In the genomic region with DNA sequence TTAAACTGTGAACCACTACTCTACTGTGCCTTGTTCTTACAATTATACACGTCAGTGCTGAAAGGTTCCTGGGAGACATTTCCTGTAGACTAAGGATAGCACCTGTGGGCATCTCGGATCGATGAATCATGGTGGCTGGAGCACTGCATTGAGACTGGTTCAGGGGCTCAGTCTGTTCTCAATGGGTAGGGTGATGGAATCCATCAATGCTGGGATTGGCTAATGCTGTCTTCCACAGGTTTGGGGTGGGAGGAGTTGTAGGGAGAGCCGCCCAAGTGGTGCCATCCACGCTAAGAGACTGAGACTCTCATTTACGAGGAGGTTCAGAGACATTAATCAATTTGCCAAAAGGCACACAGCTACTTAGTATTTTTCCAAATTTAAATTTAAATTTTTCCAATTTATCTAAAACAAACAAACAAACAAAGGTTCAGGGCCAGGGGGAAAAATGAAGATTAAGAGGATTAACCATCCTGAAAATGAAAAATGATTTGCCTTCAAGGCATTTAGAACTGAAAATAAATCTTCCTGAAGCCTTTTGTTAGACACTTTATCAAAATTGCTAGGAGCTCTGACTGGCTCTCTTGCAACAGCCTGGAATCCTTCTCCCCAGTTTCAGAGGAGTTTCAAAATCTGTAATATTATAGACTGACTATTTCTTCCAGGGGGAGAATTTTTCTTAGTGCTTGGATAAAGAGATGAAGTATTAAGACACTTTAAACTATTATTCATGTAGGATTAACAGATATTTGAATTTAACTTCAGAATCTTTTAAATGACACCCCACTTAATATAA, we compare ENCODE assay signal across 19 cellular contexts.
DNase-seq lines count a peak whose midpoint lies in the region; ATAC-seq and TF ChIP-seq lines count a peak whose summit lies in the region.
"Had no signal": no experiment of that assay in that cellular context is flagged by ENCODE, and none has a peak within 500 bp of the region (broad histone marks: within the 10 kb centered on the region; RNA-seq: fewer than 3 reads in every experiment).

No MANE protein-coding gene starts in this region.

- no peaks in the 10 kb centered on the region for H3K36me3 ChIP-seq in GM23338 (ENCODE audit: insufficient read depth)
- H3K36me3 ChIP-seq: BLaER1 had no signal

- no peaks in the 10 kb centered on the region for H3K9me3 Mint-ChIP-seq in GM23338
- H3K9me3 Mint-ChIP-seq in WTC11 = no peaks in the 10 kb centered on the region
- no peaks in the 10 kb centered on the region for H3K9me3 Mint-ChIP-seq in MCF 10A (ENCODE audit: unreplicated experiment)
- H3K9me3 Mint-ChIP-seq: CD14-positive monocyte, HFFc6 had no signal

- no peak overlapping the region for H3K4me3 Mint-ChIP-seq in GM23338
- no peak overlapping the region for H3K4me3 Mint-ChIP-seq in WTC11
- H3K4me3 Mint-ChIP-seq in MCF 10A (ENCODE audit: unreplicated experiment) = no peak overlapping the region
- H3K4me3 Mint-ChIP-seq: CD14-positive monocyte; CD4-positive, alpha-beta memory T cell; HFFc6 had no signal

- no peaks in the 10 kb centered on the region; the same call in 2 of the 3 replicates for H3K36me3 Mint-ChIP-seq in GM23338 (ENCODE audit: low read depth)
- H3K36me3 Mint-ChIP-seq in WTC11 = no peaks in the 10 kb centered on the region
- H3K36me3 Mint-ChIP-seq in MCF 10A (ENCODE audit: insufficient read depth, unreplicated experiment) = no peaks in the 10 kb centered on the region
- H3K36me3 Mint-ChIP-seq: CD14-positive monocyte; CD4-positive, alpha-beta memory T cell had no signal

- no peak overlapping the region for H3K27ac Mint-ChIP-seq in GM23338
- H3K27ac Mint-ChIP-seq in WTC11 = no peak overlapping the region
- H3K27ac Mint-ChIP-seq in MCF 10A (ENCODE audit: low read depth, unreplicated experiment) = no peak overlapping the region
- H3K27ac Mint-ChIP-seq: CD4-positive, alpha-beta memory T cell; HFFc6 had no signal

- no peak overlapping the region for H2AFZ ChIP-seq in GM23338

- ATAC-seq in GM23338 (peak; percentile 54), WTC11 (peak; percentile 74), omental fat pad (ENCODE audit: low FRiP score) (peak; percentile 54), HG03571 (IDR thresholded peaks at IDR 0.05; ENCODE audit: unreplicated experiment) (no peak), HG02884 (IDR thresholded peaks at IDR 0.05; ENCODE audit: unreplicated experiment) (no peak)
- ATAC-seq: HCT116 had no signal

- no peak overlapping the region for H3K27ac ChIP-seq in GM23338 (ENCODE audit: low read depth)
- H3K27ac ChIP-seq: BLaER1 had no signal

- H3K4me1 ChIP-seq in GM23338 (ENCODE audit: insufficient read depth) = peaks cover 20% of the 10 kb centered on the region
- H3K4me1 ChIP-seq: BLaER1 had no signal

- POLR2A ChIA-PET in WTC11 (lab: Charles Lee) (interaction anchor here (0.9 kb wide), 1 partner anchor 12 kb away, joined by 3 read pairs; no protein-coding TSS in a partner anchor), MCF 10A (lab: Yijun Ruan, JAX) (no interaction called here)

- no peak for TF ChIP-seq CTCF in GM23338 (conservative IDR thresholded peaks at IDR 0.05; ENCODE audit: low read depth in 2 of 2)
- no peak for TF ChIP-seq CTCF in WTC11 (IDR thresholded peaks at IDR 0.05)
- no peak for TF ChIP-seq CTCF in fibroblast of pulmonary artery (IDR thresholded peaks at IDR 0.05; ENCODE audit: low read length, missing control alignments)
- no peak for TF ChIP-seq CTCF in omental fat pad (IDR thresholded peaks at IDR 0.05)
- no peak for TF ChIP-seq CTCF in MCF 10A (IDR thresholded peaks at IDR 0.05; ENCODE audit: unreplicated experiment)

- H3K79me2 ChIP-seq in GM23338 (replicated peaks; ENCODE audit: insufficient read depth) = no peaks in the 10 kb centered on the region

- H3K27me3 Mint-ChIP-seq in GM23338 (ENCODE audit: insufficient read depth, low read depth, poor library complexity) = no peaks in the 10 kb centered on the region
- H3K27me3 Mint-ChIP-seq in WTC11 (ENCODE audit: low read depth) = no peaks in the 10 kb centered on the region
- H3K27me3 Mint-ChIP-seq in MCF 10A (ENCODE audit: insufficient read depth, unreplicated experiment) = no peaks in the 10 kb centered on the region

- intact Hi-C loops in MCF 10A (cut with micrococcal nuclease) = no loop called here

- H3K4me1 Mint-ChIP-seq in GM23338 (no peaks in the 10 kb centered on the region), WTC11 (no peaks in the 10 kb centered on the region), MCF 10A (ENCODE audit: insufficient read depth, unreplicated experiment) (peaks cover 7% of the 10 kb centered on the region)
- H3K4me1 Mint-ChIP-seq: CD14-positive monocyte; CD4-positive, alpha-beta memory T cell had no signal

- DNase-seq in GM23338 (ENCODE audit: low spot score) (no peak), WTC11 (ENCODE audit: low spot score) (no peak), fibroblast of pulmonary artery (ENCODE audit: low read depth) (peak; percentile 12), omental fat pad (ENCODE audit: low spot score) (no peak), GM03348 (ENCODE audit: low spot score) (no peak), MCF 10A (ENCODE audit: unreplicated experiment) (no peak)
- DNase-seq: 8988T; CD4-positive, alpha-beta memory T cell; DMS153; DMS79; GDM1; GOT3; H7; HFFc6 had no signal

- no peaks in the 10 kb centered on the region for H3K9me2 ChIP-seq in GM23338 (ENCODE audit: insufficient read depth)

- CTCF ChIA-PET in WTC11 (lab: Charles Lee) = interaction anchor here (1.7 kb wide), 1 partner anchor 38 kb away, joined by 10 read pairs; no protein-coding TSS in a partner anchor
- CTCF ChIA-PET in MCF 10A (lab: Yijun Ruan, JAX) = interaction anchor here (0.6 to 1.9 kb wide), 2 partner anchors 38 to 105 kb away, joined by 3 to 8 read pairs; no protein-coding TSS in a partner anchor

- H3K27me3 ChIP-seq in GM23338 (ENCODE audit: insufficient read depth) = no peaks in the 10 kb centered on the region
- H3K27me3 ChIP-seq: BLaER1 had no signal

- BruUV-seq in MCF 10A (replicated peaks; lab: Mats Ljungman, UMichigan) = no TSS peak

- H3K4me3 ChIP-seq in GM23338 (no peak overlapping the region), fibroblast of pulmonary artery (replicated peaks; ENCODE audit: low read depth, low read length) (no peak overlapping the region)
- H3K4me3 ChIP-seq: BLaER1 had no signal

- no peaks in the 10 kb centered on the region for H3F3A ChIP-seq in GM23338 (replicated peaks; ENCODE audit: low read depth)

- no peak overlapping the region for H3K4me2 ChIP-seq in GM23338
- H3K4me2 ChIP-seq: BLaER1 had no signal

- no peaks in the 10 kb centered on the region for H4K20me1 ChIP-seq in GM23338 (replicated peaks; ENCODE audit: insufficient read depth)
- H4K20me1 ChIP-seq: BLaER1 had no signal

TF ChIP-seq in GM23338, 12 proteins besides CTCF, POLR2A, EP300 and RAD21 (continues in another document):
- no peak for TF ChIP-seq CREB1 (CRISPR knock-in tag; IDR thresholded peaks at IDR 0.05; ENCODE audit: low read depth)
- no peak for TF ChIP-seq EZH2 (IDR thresholded peaks at IDR 0.05; ENCODE audit: low read depth, unreplicated experiment)
- no peak for TF ChIP-seq EZH2phosphoT487 (IDR thresholded peaks at IDR 0.05; ENCODE audit: unreplicated experiment)
- TF ChIP-seq, protein P1, sequence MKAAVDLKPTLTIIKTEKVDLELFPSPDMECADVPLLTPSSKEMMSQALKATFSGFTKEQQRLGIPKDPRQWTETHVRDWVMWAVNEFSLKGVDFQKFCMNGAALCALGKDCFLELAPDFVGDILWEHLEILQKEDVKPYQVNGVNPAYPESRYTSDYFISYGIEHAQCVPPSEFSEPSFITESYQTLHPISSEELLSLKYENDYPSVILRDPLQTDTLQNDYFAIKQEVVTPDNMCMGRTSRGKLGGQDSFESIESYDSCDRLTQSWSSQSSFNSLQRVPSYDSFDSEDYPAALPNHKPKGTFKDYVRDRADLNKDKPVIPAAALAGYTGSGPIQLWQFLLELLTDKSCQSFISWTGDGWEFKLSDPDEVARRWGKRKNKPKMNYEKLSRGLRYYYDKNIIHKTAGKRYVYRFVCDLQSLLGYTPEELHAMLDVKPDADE (IDR thresholded peaks at IDR 0.05) = no peak
- no peak for TF ChIP-seq ZNF114 (CRISPR knock-in tag; IDR thresholded peaks at IDR 0.05)
- TF ChIP-seq NANOG (IDR thresholded peaks at IDR 0.05; ENCODE audit: borderline replicate concordance) = no peak

TF ChIP-seq in WTC11, 78 proteins besides CTCF, POLR2A, EP300 and RAD21:
- TF ChIP-seq, protein P2, sequence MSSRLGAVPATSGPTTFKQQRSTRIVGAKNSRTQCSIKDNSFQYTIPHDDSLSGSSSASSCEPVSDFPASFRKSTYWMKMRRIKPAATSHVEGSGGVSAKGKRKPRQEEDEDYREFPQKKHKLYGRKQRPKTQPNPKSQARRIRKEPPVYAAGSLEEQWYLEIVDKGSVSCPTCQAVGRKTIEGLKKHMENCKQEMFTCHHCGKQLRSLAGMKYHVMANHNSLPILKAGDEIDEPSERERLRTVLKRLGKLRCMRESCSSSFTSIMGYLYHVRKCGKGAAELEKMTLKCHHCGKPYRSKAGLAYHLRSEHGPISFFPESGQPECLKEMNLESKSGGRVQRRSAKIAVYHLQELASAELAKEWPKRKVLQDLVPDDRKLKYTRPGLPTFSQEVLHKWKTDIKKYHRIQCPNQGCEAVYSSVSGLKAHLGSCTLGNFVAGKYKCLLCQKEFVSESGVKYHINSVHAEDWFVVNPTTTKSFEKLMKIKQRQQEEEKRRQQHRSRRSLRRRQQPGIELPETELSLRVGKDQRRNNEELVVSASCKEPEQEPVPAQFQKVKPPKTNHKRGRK (CRISPR knock-in tag; IDR thresholded peaks at IDR 0.05; ENCODE audit: borderline replicate concordance) = no peak
- TF ChIP-seq IRF2 (CRISPR knock-in tag; IDR thresholded peaks at IDR 0.05; ENCODE audit: borderline replicate concordance, low read depth) = no peak
- TF ChIP-seq, protein P3, sequence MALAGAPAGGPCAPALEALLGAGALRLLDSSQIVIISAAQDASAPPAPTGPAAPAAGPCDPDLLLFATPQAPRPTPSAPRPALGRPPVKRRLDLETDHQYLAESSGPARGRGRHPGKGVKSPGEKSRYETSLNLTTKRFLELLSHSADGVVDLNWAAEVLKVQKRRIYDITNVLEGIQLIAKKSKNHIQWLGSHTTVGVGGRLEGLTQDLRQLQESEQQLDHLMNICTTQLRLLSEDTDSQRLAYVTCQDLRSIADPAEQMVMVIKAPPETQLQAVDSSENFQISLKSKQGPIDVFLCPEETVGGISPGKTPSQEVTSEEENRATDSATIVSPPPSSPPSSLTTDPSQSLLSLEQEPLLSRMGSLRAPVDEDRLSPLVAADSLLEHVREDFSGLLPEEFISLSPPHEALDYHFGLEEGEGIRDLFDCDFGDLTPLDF (CRISPR knock-in tag; IDR thresholded peaks at IDR 0.05) = no peak

Comparison
In these comparisons a context has a peak if more than half of its experiments do, and no peak if none do; other contexts are left out.
1. ATAC-seq: peak in GM23338 (single experiment), WTC11 (single experiment) and omental fat pad (single experiment); none in HG03571 (single experiment) and HG02884 (single experiment).